15 cellular contexts compared by ENCODE assay signal in genomic region chr6:39128106-39128505, GRCh38. TPM values are rescaled to one million over a fixed set of nuclear protein-coding genes. Genes with fewer than 3 reads are reported as not detected.
DNase-seq lines count a peak whose midpoint lies in the region; ATAC-seq and TF ChIP-seq lines count a peak whose summit lies in the region.
"Had no signal": no experiment of that assay in that cellular context is flagged by ENCODE, and none has a peak within 500 bp of the region (broad histone marks: within the 10 kb centered on the region; RNA-seq: fewer than 3 reads in every experiment).

No MANE protein-coding gene starts in this region.

- H3K36me3 Mint-ChIP-seq in T-helper 17 cell (ENCODE audit: low read depth), result no peaks in the 10 kb centered on the region

- no peak overlapping the region for H3K27ac Mint-ChIP-seq in T-helper 17 cell
- H3K27ac Mint-ChIP-seq: B cell; CD4-positive, CD25-positive, alpha-beta regulatory T cell had no signal

- H3K9me3 ChIP-seq in gastrocnemius medialis (no peaks in the 10 kb centered on the region), T-helper 17 cell (ENCODE audit: control insufficient read depth, low read length, poor library complexity, severe bottlenecking) (no peaks in the 10 kb centered on the region)

- H3K27ac ChIP-seq in gastrocnemius medialis, result no peak overlapping the region

- TF ChIP-seq POLR2A in gastrocnemius medialis (IDR thresholded peaks at IDR 0.05) (no peak), GM18505 (IDR thresholded peaks at IDR 0.05; ENCODE audit: borderline replicate concordance, extremely low read depth, insufficient read depth, insufficient read length) (no peak)

- H3K4me1 ChIP-seq in gastrocnemius medialis, result no peaks in the 10 kb centered on the region

- no peak for TF ChIP-seq CTCF in fibroblast of mammary gland (conservative IDR thresholded peaks at IDR 0.05; ENCODE audit: control insufficient read depth, insufficient read depth, low read depth, low read length)
- no peak for TF ChIP-seq CTCF in gastrocnemius medialis (IDR thresholded peaks at IDR 0.05 in 4 of 5, conservative IDR thresholded peaks at IDR 0.05 in 1 of 5)

- in situ Hi-C loops in gastrocnemius medialis (cut with MboI; ENCODE audit: low sequenced_read_pairs in 4 of 4), result no loop called here

- H3K27me3 ChIP-seq in gastrocnemius medialis, result no peaks in the 10 kb centered on the region

- no peaks in the 10 kb centered on the region for H3K4me1 Mint-ChIP-seq in T-helper 17 cell
- H3K4me1 Mint-ChIP-seq: B cell; CD4-positive, CD25-positive, alpha-beta regulatory T cell had no signal

- intact Hi-C loops in gastrocnemius medialis (cut with DNase I; ENCODE audit: low total_unique reads), result no loop called here

- no peak overlapping the region for H3K4me3 Mint-ChIP-seq in T-helper 17 cell
- H3K4me3 Mint-ChIP-seq: B cell; CD4-positive, CD25-positive, alpha-beta regulatory T cell had no signal

- DNase-seq in ELF-1 (ENCODE audit: low read depth, low spot score) (peak; percentile 5), NCI-H146 treated with DMSO at 0.1 percent for 48 hours (lab: John Stamatoyannopoulos, UW; ENCODE audit: unreplicated experiment) (peak; percentile 84), fibroblast of mammary gland (ENCODE audit: low read depth) (peak; percentile 51), gastrocnemius medialis (peak in 1 of 2 donors; percentile 12), T-helper 17 cell (no peak), COR-L47 (lab: John Stamatoyannopoulos, UW) (no peak)
- DNase-seq: CD4-positive, CD25-positive, alpha-beta regulatory T cell; HCEC 1CT; NCI-H1436 treated with DMSO at 0.1 percent for 48 hours; NCI-H748 treated with DMSO at 0.1 percent for 48 hours; OCI-M1; RPMI8226; SIG-M5 had no signal

- no peaks in the 10 kb centered on the region for H3K36me3 ChIP-seq in gastrocnemius medialis

- ATAC-seq in gastrocnemius medialis, result peak; percentile 23 to 24
- no peak for ATAC-seq in T-helper 17 cell
- ATAC-seq in GM18505 (IDR thresholded peaks at IDR 0.05; ENCODE audit: unreplicated experiment), result no peak

- H3K4me3 ChIP-seq in fibroblast of mammary gland (ENCODE audit: control insufficient read depth, low read depth, low read length) (no peak overlapping the region), gastrocnemius medialis (no peak overlapping the region)

- peaks cover 5% of the 10 kb centered on the region for H3K27me3 Mint-ChIP-seq in T-helper 17 cell

RNA-seq across cellular contexts. Expression of gene SAYSD1, which starts 13.1 kb away (rescaled TPM):
- 10 to 100 TPM in 2 of 4 donors, 1 to 10 TPM in 2; 6.4 to 12.9 (median 10.4) TPM for total RNA-seq in gastrocnemius medialis
- total RNA-seq in T-helper 17 cell, result 10 to 100 TPM; 12.1 to 16.0 TPM

Comparison
In these comparisons a context has a peak if more than half of its experiments do, and no peak if none do; other contexts are left out.
1. DNase-seq: peak in ELF-1 (single experiment), NCI-H146 treated with DMSO at 0.1 percent for 48 hours (single experiment) and fibroblast of mammary gland (single experiment); none in T-helper 17 cell (0 of 3) and COR-L47 (single experiment).
2. ATAC-seq: peak in gastrocnemius medialis (2 of 2); none in T-helper 17 cell (single experiment) and GM18505 (single experiment).